ENCODE assay signal across 8 cellular contexts in genomic region chr19:28633223-28634030, GRCh38.
DNase-seq lines count a peak whose midpoint lies in the region; ATAC-seq and TF ChIP-seq lines count a peak whose summit lies in the region.

No MANE protein-coding gene starts in this region.

- no peak overlapping the region for H3K4me3 Mint-ChIP-seq in glutamatergic neuron (ENCODE audit: unreplicated experiment)

- intact Hi-C loops in gastrocnemius medialis (cut with DNase I; ENCODE audit: low total_unique reads) = loop anchor here (1.0 to 10.0 kb wide), 2 partner anchors 79 to 167 kb away; no protein-coding TSS in a partner anchor

- H3K4me1 Mint-ChIP-seq in glutamatergic neuron (ENCODE audit: low read depth, unreplicated experiment) = peaks cover 4% of the 10 kb centered on the region

- no peaks in the 10 kb centered on the region for H3K9me3 ChIP-seq in gastrocnemius medialis

- no peaks in the 10 kb centered on the region for H3K36me3 ChIP-seq in gastrocnemius medialis

- H3K27me3 ChIP-seq in gastrocnemius medialis = no peaks in the 10 kb centered on the region

- ATAC-seq in GM19395 (IDR thresholded peaks at IDR 0.05; ENCODE audit: unreplicated experiment) (peak; percentile 68), gastrocnemius medialis (peak; percentile 72 to 78), HG03460 (IDR thresholded peaks at IDR 0.05; ENCODE audit: unreplicated experiment) (no peak), GM21723 (IDR thresholded peaks at IDR 0.05; ENCODE audit: unreplicated experiment) (no peak)

- TF ChIP-seq CTCF in AG10803 (conservative IDR thresholded peaks at IDR 0.05; ENCODE audit: low read length) (peak; percentile 86), glutamatergic neuron (IDR thresholded peaks at IDR 0.05; ENCODE audit: partially characterized antibody, unreplicated experiment) (peak; percentile 96), gastrocnemius medialis (IDR thresholded peaks at IDR 0.05 in 4 of 5, conservative IDR thresholded peaks at IDR 0.05 in 1 of 5) (peak; percentile 77 to 86 (median 83))

- no peak for TF ChIP-seq POLR2A in gastrocnemius medialis (IDR thresholded peaks at IDR 0.05)

- H3K4me3 ChIP-seq in AG10803 (ENCODE audit: low read length) (no peak overlapping the region), gastrocnemius medialis (no peak overlapping the region)

- no peak overlapping the region for H3K27ac ChIP-seq in gastrocnemius medialis

- H3K27ac Mint-ChIP-seq in glutamatergic neuron (ENCODE audit: unreplicated experiment) = peak overlapping the region; percentile 86

- peak; percentile 50 for DNase-seq in AG10803 (ENCODE audit: low read depth)
- DNase-seq in NCI-H748 treated with DMSO at 0.1 percent for 48 hours (lab: John Stamatoyannopoulos, UW) = peak; percentile 50
- peak; percentile 16 for DNase-seq in activated T-cell treated with anti-CD3 and anti-CD28 coated beads for 24 hours (ENCODE audit: low read depth)
- peak; percentile 75 for DNase-seq in glutamatergic neuron
- peak in 1 of 2 donors; percentile 48 for DNase-seq in gastrocnemius medialis

- peaks cover 3% of the 10 kb centered on the region for H3K9me3 Mint-ChIP-seq in glutamatergic neuron (ENCODE audit: unreplicated experiment)

- in situ Hi-C loops in gastrocnemius medialis (cut with MboI; ENCODE audit: low sequenced_read_pairs in 4 of 4) = loop anchor here (5.0 kb wide), 1 partner anchor 166 kb away; no protein-coding TSS in a partner anchor

- no peaks in the 10 kb centered on the region for H3K4me1 ChIP-seq in gastrocnemius medialis

- peaks cover 4% of the 10 kb centered on the region for H3K27me3 Mint-ChIP-seq in glutamatergic neuron (ENCODE audit: unreplicated experiment)

- peaks cover 13% of the 10 kb centered on the region for H3K36me3 Mint-ChIP-seq in glutamatergic neuron (ENCODE audit: unreplicated experiment)

Comparison
In these comparisons a context has a peak if more than half of its experiments do, and no peak if none do; other contexts are left out.
1. ATAC-seq: peak in GM19395 (single experiment) and gastrocnemius medialis (2 of 2); none in HG03460 (single experiment) and GM21723 (single experiment).
2. Peak in every context shown above with its lines, with median percentiles within 50 percentile points of each other: CTCF ChIP-seq.